Comparison of ENCODE assay signal across 10 cellular contexts in genomic region chr10:89367529-89367928, GRCh38. TPM values are rescaled to one million over a fixed set of nuclear protein-coding genes. Genes with fewer than 3 reads are reported as not detected.
DNase-seq lines count a peak whose midpoint lies in the region; ATAC-seq and TF ChIP-seq lines count a peak whose summit lies in the region.
"Had no signal": no experiment of that assay in that cellular context is flagged by ENCODE, and none has a peak within 500 bp of the region (broad histone marks: within the 10 kb centered on the region; RNA-seq: fewer than 3 reads in every experiment).

No MANE protein-coding gene starts in this region.

- H3K4me2 ChIP-seq in MM.1S (ENCODE audit: low read depth, low read length), result peak overlapping the region; percentile 43
- H3K4me2 ChIP-seq in mesendoderm (ENCODE audit: low read length), result no peak overlapping the region

- DNase-seq in MM.1S, result peak; percentile 94
- DNase-seq in mesendoderm, result peak; percentile 92
- DNase-seq in G401 (ENCODE audit: low spot score), result no peak
- no peak for DNase-seq in inferior parietal cortex (ENCODE audit: extremely low spot score)
- DNase-seq in DMS 273 (lab: John Stamatoyannopoulos, UW; ENCODE audit: unreplicated experiment), result no peak
- no peak for DNase-seq in NCI-H2227 (lab: John Stamatoyannopoulos, UW; ENCODE audit: unreplicated experiment)

- no peak overlapping the region for H3K4me3 ChIP-seq in MM.1S (ENCODE audit: low read length)
- H3K4me3 ChIP-seq in mesendoderm (ENCODE audit: low read length), result no peak overlapping the region

- H2BK5ac ChIP-seq in mesendoderm (ENCODE audit: low read length), result peak overlapping the region; percentile 42

- peak overlapping the region; percentile 97 for H3K18ac ChIP-seq in mesendoderm (ENCODE audit: low read length)

- H3K27me3 ChIP-seq in MM.1S (replicated peaks; ENCODE audit: insufficient read depth, low read length) (no peaks in the 10 kb centered on the region), mesendoderm (ENCODE audit: insufficient read depth, low read length, poor library complexity) (no peaks in the 10 kb centered on the region)

- H3K56ac ChIP-seq in mesendoderm (ENCODE audit: low read length), result no peak overlapping the region

- no peaks in the 10 kb centered on the region for H3K79me1 ChIP-seq in mesendoderm (ENCODE audit: low read length)

- no peak overlapping the region for H3K4ac ChIP-seq in mesendoderm (ENCODE audit: low read depth, low read length)

- ATAC-seq in GM18519 (IDR thresholded peaks at IDR 0.05; ENCODE audit: low FRiP score, unreplicated experiment), result peak; percentile 82
- peak; percentile 71 for ATAC-seq in GM21576 (IDR thresholded peaks at IDR 0.05; ENCODE audit: unreplicated experiment)
- ATAC-seq: naive thymus-derived CD8-positive, alpha-beta T cell had no signal

- H3K23ac ChIP-seq in mesendoderm (ENCODE audit: low read length), result no peak overlapping the region

- H3K4me1 ChIP-seq in MM.1S (ENCODE audit: low read length) (peaks cover 45% of the 10 kb centered on the region), mesendoderm (ENCODE audit: control insufficient read depth, low read depth, low read length) (peaks cover 8% of the 10 kb centered on the region)

- H3K27ac ChIP-seq in MM.1S (ENCODE audit: low read length) (peak overlapping the region; percentile 75), mesendoderm (ENCODE audit: low read depth, low read length) (no peak overlapping the region)

- H3K9me3 ChIP-seq in MM.1S (replicated peaks; ENCODE audit: insufficient read depth, low read length), result no peaks in the 10 kb centered on the region

- H3F3A ChIP-seq in MM.1S (ENCODE audit: insufficient read depth, low read length), result peaks cover 27% of the 10 kb centered on the region

- no peaks in the 10 kb centered on the region for H3K9me2 ChIP-seq in MM.1S (replicated peaks; ENCODE audit: insufficient read depth, low read length)

- no peaks in the 10 kb centered on the region for H3K79me2 ChIP-seq in MM.1S (ENCODE audit: low read length)
- no peaks in the 10 kb centered on the region for H3K79me2 ChIP-seq in mesendoderm (ENCODE audit: control insufficient read depth, insufficient read depth, low read length)

- peak overlapping the region; percentile 94 for H2BK15ac ChIP-seq in mesendoderm (replicated peaks; ENCODE audit: low read depth)

- H4K20me1 ChIP-seq in MM.1S (ENCODE audit: insufficient read depth, low read length), result no peaks in the 10 kb centered on the region

- H2AK5ac ChIP-seq in mesendoderm (ENCODE audit: low read length), result no peak overlapping the region

- H4K5ac ChIP-seq in mesendoderm (ENCODE audit: low read length), result no peak overlapping the region

- TF ChIP-seq CTCF in MM.1S (IDR thresholded peaks at IDR 0.05; ENCODE audit: low read length), result no peak

- no peaks in the 10 kb centered on the region for H3K36me3 ChIP-seq in MM.1S (replicated peaks; ENCODE audit: insufficient read depth, low read length)
- no peaks in the 10 kb centered on the region for H3K36me3 ChIP-seq in mesendoderm (ENCODE audit: control insufficient read depth, insufficient read depth, low read length)

- in situ Hi-C loops in G401 (cut with HindIII; ENCODE audit: low sequenced_read_pairs), result no loop called here

- H4K8ac ChIP-seq in mesendoderm (ENCODE audit: low read depth, low read length), result no peak overlapping the region

- peak overlapping the region; percentile 26; the same call in 1 of the 2 replicates for H3K9ac ChIP-seq in MM.1S (ENCODE audit: low read length)
- peak overlapping the region; percentile 4 for H3K9ac ChIP-seq in mesendoderm (ENCODE audit: low read length)

- no CpG with 5 or more reads among the region's 4 CpGs for WGBS in mesendoderm (ENCODE audit: extremely low coverage, insufficient coverage, low lambda C conversion rate)

- no peak overlapping the region for H2BK120ac ChIP-seq in mesendoderm (ENCODE audit: low read depth, low read length)

- no peak overlapping the region for H2AFZ ChIP-seq in MM.1S (ENCODE audit: low read length)

RNA-seq across cellular contexts. Expression of gene IFIT1B, which starts 10.3 kb away (rescaled TPM):
- polyA plus RNA-seq in mesendoderm (2013, experiment 1 of 2), result not detected
- 0.03 TPM for polyA plus RNA-seq in mesendoderm (2013, experiment 2 of 2)
- total RNA-seq in G401 (2014; rRNA removed; shearing (Covaris generic)), result not detected in 2 replicates
- total RNA-seq: naive thymus-derived CD8-positive, alpha-beta T cell had no signal
- polyA plus RNA-seq: naive thymus-derived CD8-positive, alpha-beta T cell; urinary bladder had no signal

RNA-seq across cellular contexts. Expression of gene IFIT1, which starts 24.9 kb away (rescaled TPM):
- polyA plus RNA-seq in mesendoderm (2013, experiment 1 of 2), result 2.2 TPM
- 2.2 TPM for polyA plus RNA-seq in mesendoderm (2013, experiment 2 of 2)
- total RNA-seq in G401 (2014; rRNA removed; shearing (Covaris generic)), result 19.2 and 21.7 TPM in 2 replicates

RNA-seq across cellular contexts. Expression of gene IFIT3, which starts 39.7 kb away (rescaled TPM):
- 5.0 TPM for polyA plus RNA-seq in mesendoderm (2013, experiment 1 of 2)
- 4.9 TPM for polyA plus RNA-seq in mesendoderm (2013, experiment 2 of 2)
- total RNA-seq in G401 (2014; rRNA removed; shearing (Covaris generic)), result 2.4 and 2.7 TPM in 2 replicates

RNA-seq across cellular contexts. Expression of gene IFIT5, which starts 46.8 kb away (rescaled TPM):
- polyA plus RNA-seq in mesendoderm (2013, experiment 1 of 2), result 4.0 TPM
- polyA plus RNA-seq in mesendoderm (2013, experiment 2 of 2), result 4.0 TPM
- total RNA-seq in G401 (2014; rRNA removed; shearing (Covaris generic)), result 2.4 and 2.5 TPM in 2 replicates

Comparison
In these comparisons a context has a peak if more than half of its experiments do, and no peak if none do; other contexts are left out.
1. DNase-seq: peak in MM.1S (single experiment) and mesendoderm (single experiment); none in G401 (single experiment), inferior parietal cortex (single experiment), DMS 273 (single experiment) and NCI-H2227 (single experiment).